In the genomic region with DNA sequence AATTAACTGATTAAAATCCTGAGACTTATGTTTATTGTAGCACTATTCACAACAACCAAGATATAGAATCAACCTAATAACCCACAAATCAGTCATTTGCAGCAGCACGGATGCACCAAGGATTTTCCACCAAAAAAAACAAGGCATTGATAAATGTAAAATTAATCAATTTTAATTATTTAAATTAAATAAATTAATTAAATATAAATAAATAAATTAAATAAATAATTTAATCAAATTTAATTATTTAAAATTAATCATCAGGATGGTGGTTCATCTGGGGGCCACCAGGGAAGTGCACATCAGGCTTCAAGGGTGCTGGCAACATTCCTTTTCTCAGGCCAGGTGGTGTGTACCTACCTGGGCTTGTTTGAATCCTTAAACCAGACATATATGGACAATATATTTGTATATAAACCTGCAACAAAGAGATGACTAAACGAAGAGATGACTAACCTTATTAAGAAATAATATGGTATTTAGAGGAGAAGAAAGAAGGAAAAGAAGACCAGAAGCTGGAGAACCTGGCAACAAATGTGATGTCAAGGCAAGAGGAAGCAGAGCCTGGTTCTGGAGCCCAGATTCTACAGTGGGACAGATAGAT, we compare ENCODE assay signal across 17 cellular contexts.
"Had no signal": no experiment of that assay in that cellular context is flagged by ENCODE, and none has a peak within 500 bp of the region (broad histone marks: within the 10 kb centered on the region; RNA-seq: fewer than 3 reads in every experiment).

No MANE protein-coding gene starts in this region.

- H3K27me3 ChIP-seq: sigmoid colon had no signal

- H3K9me3 Mint-ChIP-seq: activated naive CD4-positive, alpha-beta T cell treated with anti-CD3 and anti-CD28 coated beads, Interleukin-2, amount 10 ng/mL, durations not matched to agents 7 days and 5 days; activated T-helper 17 cell treated with anti-CD3 and anti-CD28 coated beads, Interleukin-2, amount 50 U/mL, for 72 hours; central memory CD8-positive, alpha-beta T cell; memory B cell; natural killer cell treated with Interleukin-12 subunit alpha and Interleukin-12 subunit beta and Interleukin-15 and Interleukin-18, amount 100 ng/mL, for 72 hours had no signal

- H3K36me3 ChIP-seq: heart left ventricle, sigmoid colon had no signal

- H3K4me1 Mint-ChIP-seq: activated naive CD4-positive, alpha-beta T cell treated with anti-CD3 and anti-CD28 coated beads, Interleukin-2, amount 10 ng/mL, durations not matched to agents 7 days and 5 days; activated T-helper 17 cell treated with anti-CD3 and anti-CD28 coated beads, Interleukin-2, amount 50 U/mL, for 72 hours; central memory CD8-positive, alpha-beta T cell; memory B cell had no signal

- H3K9me3 ChIP-seq: heart left ventricle, sigmoid colon had no signal

- H3K36me3 Mint-ChIP-seq: activated naive CD4-positive, alpha-beta T cell treated with anti-CD3 and anti-CD28 coated beads, Interleukin-2, amount 10 ng/mL, durations not matched to agents 7 days and 5 days; memory B cell; natural killer cell treated with Interleukin-12 subunit alpha and Interleukin-12 subunit beta and Interleukin-15 and Interleukin-18, amount 100 ng/mL, for 72 hours had no signal

- H3K4me3 Mint-ChIP-seq: activated naive CD4-positive, alpha-beta T cell treated with anti-CD3 and anti-CD28 coated beads, Interleukin-2, amount 10 ng/mL, durations not matched to agents 7 days and 5 days; activated T-helper 17 cell treated with anti-CD3 and anti-CD28 coated beads, Interleukin-2, amount 50 U/mL, for 72 hours; central memory CD8-positive, alpha-beta T cell; memory B cell; natural killer cell treated with Interleukin-12 subunit alpha and Interleukin-12 subunit beta and Interleukin-15 and Interleukin-18, amount 100 ng/mL, for 72 hours; T-helper 17 cell had no signal

- H3K27ac Mint-ChIP-seq: activated naive CD4-positive, alpha-beta T cell treated with anti-CD3 and anti-CD28 coated beads, Interleukin-2, amount 10 ng/mL, durations not matched to agents 7 days and 5 days; activated T-helper 17 cell treated with anti-CD3 and anti-CD28 coated beads, Interleukin-2, amount 50 U/mL, for 72 hours; memory B cell; natural killer cell treated with Interleukin-12 subunit alpha and Interleukin-12 subunit beta and Interleukin-15 and Interleukin-18, amount 100 ng/mL, for 72 hours; T-helper 17 cell had no signal

- H3K27me3 Mint-ChIP-seq: central memory CD8-positive, alpha-beta T cell had no signal

- FAIRE-seq: islet of Langerhans, TTC549 had no signal

- DNase-seq: activated CD4-positive, alpha-beta T cell treated with anti-CD3 and anti-CD28 coated beads, Interleukin-2, amount 50 U/mL, for 1 hour; activated CD4-positive, CD25-positive, alpha-beta regulatory T cell; activated naive CD4-positive, alpha-beta T cell treated with anti-CD3 and anti-CD28 coated beads, Interleukin-2, amount 10 ng/mL, durations not matched to agents 7 days and 5 days; activated T-cell treated with anti-CD3 and anti-CD28 coated beads for 4 hours; dermis blood vessel endothelial cell; sigmoid colon; stimulated activated CD4-positive, alpha-beta T cell treated with anti-CD3 and anti-CD28 coated beads, Interleukin-12 subunit alpha, Interleukin-12 subunit beta, amount 100 ng/mL, for 4 hours; stimulated activated naive CD4-positive, alpha-beta T cell; T-helper 17 cell; trophoblast cell had no signal

- ATAC-seq: activated T-helper 17 cell treated with anti-CD3 and anti-CD28 coated beads, Interleukin-2, amount 50 U/mL, for 72 hours; natural killer cell treated with Interleukin-12 subunit alpha and Interleukin-12 subunit beta and Interleukin-15 and Interleukin-18, amount 100 ng/mL, for 72 hours; T-helper 17 cell had no signal

- H3K4me3 ChIP-seq: heart left ventricle, sigmoid colon had no signal
